ENCODE assay signal across 8 cellular contexts in genomic region chr3:4977889-4978258, GRCh38. TPM values are rescaled to one million over a fixed set of nuclear protein-coding genes. Genes with fewer than 3 reads are reported as not detected.
DNase-seq lines count a peak whose midpoint lies in the region; ATAC-seq and TF ChIP-seq lines count a peak whose summit lies in the region.

No MANE protein-coding gene starts in this region.

- CTCF ChIA-PET in BJ (lab: Yijun Ruan, JAX): interaction anchor here (1.2 to 13.6 kb wide), 5 partner anchors 49 to 266 kb away, joined by 6 to 121 read pairs (median 26); no protein-coding TSS in a partner anchor
- CTCF ChIA-PET in GM10248 (lab: Yijun Ruan, JAX): interaction anchor here (0.6 to 7.2 kb wide), 13 partner anchors 9 to 266 kb away, joined by 3 to 52 read pairs (median 7); no protein-coding TSS in a partner anchor

- intact Hi-C loops in spleen (cut with DNase I; ENCODE audit: low total_unique reads): no loop called here

- H3K4me3 Mint-ChIP-seq in activated T-cell treated with anti-CD3 and anti-CD28 coated beads, Interleukin-2, amount 50 U/mL, for 4 hours: peak overlapping the region; percentile 94

- no peaks in the 10 kb centered on the region for H3K27me3 ChIP-seq in BJ (ENCODE audit: control insufficient read depth, insufficient read depth, low read length)
- no peaks in the 10 kb centered on the region for H3K27me3 ChIP-seq in hepatocyte
- no peaks in the 10 kb centered on the region for H3K27me3 ChIP-seq in spleen (replicated peaks in 1 of 7)

- no peaks in the 10 kb centered on the region for H3K9me2 ChIP-seq in hepatocyte (replicated peaks; ENCODE audit: insufficient read depth)

- no peak for TF ChIP-seq POLR2A in spleen (IDR thresholded peaks at IDR 0.05)

- under 1% methylated on average over 17 of the region's 17 CpGs for WGBS in hepatocyte (ENCODE audit: low lambda C conversion rate, missing lambda C conversion rate)
- WGBS in spleen, 5 donors: 0 to 1% (median 0%) methylated on average over 14 to 17 of the region's 17 CpGs

- peaks cover 54% of the 10 kb centered on the region for H3K4me1 Mint-ChIP-seq in activated T-cell treated with anti-CD3 and anti-CD28 coated beads, Interleukin-2, amount 50 U/mL, for 4 hours (ENCODE audit: low read depth)

- H3K27ac ChIP-seq in hepatocyte: peak overlapping the region; percentile 94
- H3K27ac ChIP-seq in spleen: peak overlapping the region; percentile 94 to 99 (median 98)

- peaks cover 8% of the 10 kb centered on the region for H3K4me1 ChIP-seq in hepatocyte (ENCODE audit: insufficient read depth)
- H3K4me1 ChIP-seq in spleen: peaks cover 25 to 70% (median 55%) of the 10 kb centered on the region in 6 donors

- H3K9me3 ChIP-seq in hepatocyte (ENCODE audit: low read depth) (no peaks in the 10 kb centered on the region), spleen (no peaks in the 10 kb centered on the region)

- no peak for DNase-seq in BJ (ENCODE audit: low read depth)
- peak; percentile 48 for DNase-seq in activated T-cell treated with anti-CD3 and anti-CD28 coated beads, Interleukin-2, amount 50 U/mL, for 4 hours
- no peak for DNase-seq in hepatocyte (ENCODE audit: low spot score)
- DNase-seq in spleen: no peak
- no peak for DNase-seq in UCSD-AML1 (lab: John Stamatoyannopoulos, UW; ENCODE audit: unreplicated experiment)
- no peak for DNase-seq in GM10248 (ENCODE audit: extremely low spot score)
- DNase-seq in NCI-H1694 treated with DMSO at 0.1 percent for 48 hours (lab: John Stamatoyannopoulos, UW): no peak

- H2AFZ ChIP-seq in hepatocyte: peak overlapping the region; percentile 13

- TF ChIP-seq CTCF in BJ (IDR thresholded peaks at IDR 0.05; ENCODE audit: insufficient read depth, low read depth, low read length) (no peak), hepatocyte (IDR thresholded peaks at IDR 0.05; ENCODE audit: poor library complexity) (no peak), spleen (IDR thresholded peaks at IDR 0.05 in 8 of 11, conservative IDR thresholded peaks at IDR 0.05 in 3 of 11) (no peak), GM10248 (IDR thresholded peaks at IDR 0.05; ENCODE audit: control extremely low read depth, extremely low read depth, low read depth, missing control alignments) (no peak)

- peaks cover 6% of the 10 kb centered on the region for H4K20me1 ChIP-seq in hepatocyte (ENCODE audit: insufficient read depth, poor library complexity, severe bottlenecking)

- H3K79me2 ChIP-seq in hepatocyte: peaks cover 20% of the 10 kb centered on the region

- POLR2A ChIA-PET in BJ (lab: Charles Lee) (no interaction called here), GM10248 (lab: Yijun Ruan, JAX) (interaction anchor here (0.5 to 2.8 kb wide), 9 partner anchors 29 to 267 kb away, joined by 3 to 33 read pairs (median 6); no protein-coding TSS in a partner anchor)

- no peaks in the 10 kb centered on the region for H3K9me3 Mint-ChIP-seq in activated T-cell treated with anti-CD3 and anti-CD28 coated beads, Interleukin-2, amount 50 U/mL, for 4 hours

- peak overlapping the region; percentile 77 for H3K4me2 ChIP-seq in hepatocyte

- peak overlapping the region; percentile 72 for H3K4me3 ChIP-seq in BJ (ENCODE audit: low read depth, low read length)
- peak overlapping the region; percentile 28 for H3K4me3 ChIP-seq in hepatocyte
- H3K4me3 ChIP-seq in spleen: peak overlapping the region; percentile 88 to 99 (median 96)

- H3K36me3 ChIP-seq in BJ (ENCODE audit: control insufficient read depth, insufficient read depth, low read length) (peaks cover 2% of the 10 kb centered on the region), hepatocyte (replicated peaks; ENCODE audit: insufficient read depth, low read depth) (no peaks in the 10 kb centered on the region), spleen (peaks cover 0 to 18% (median 5%) of the 10 kb centered on the region in 6 donors)

- H3K36me3 Mint-ChIP-seq in activated T-cell treated with anti-CD3 and anti-CD28 coated beads, Interleukin-2, amount 50 U/mL, for 4 hours (ENCODE audit: insufficient read depth): peaks cover 21% of the 10 kb centered on the region

- peak; percentile 0 for ATAC-seq in HG03135 (IDR thresholded peaks at IDR 0.05; ENCODE audit: unreplicated experiment)
- peak; percentile 11 to 15 for ATAC-seq in activated T-cell treated with anti-CD3 and anti-CD28 coated beads, Interleukin-2, amount 50 U/mL, for 4 hours

- H3K27me3 Mint-ChIP-seq in activated T-cell treated with anti-CD3 and anti-CD28 coated beads, Interleukin-2, amount 50 U/mL, for 4 hours (ENCODE audit: low read depth): no peaks in the 10 kb centered on the region

RNA-seq across cellular contexts. Expression of gene BHLHE40, which starts 1.4 kb away (rescaled TPM):
- polyA plus RNA-seq in BJ (2011; rRNA removed): 15.0 and 18.8 TPM in 2 replicates
- 26.1 and 27.5 TPM in 2 replicates for polyA minus RNA-seq in BJ (2011; rRNA and poly(A)+ RNA removed)
- 10 to 100 TPM; 61.9 to 90.8 (median 86.6) TPM for total RNA-seq in activated T-cell treated with anti-CD3 and anti-CD28 coated beads, Interleukin-2, amount 50 U/mL, for 4 hours
- total RNA-seq in hepatocyte: 67.1 and 71.6 TPM in 2 replicates
- polyA plus RNA-seq in hepatocyte: 116 and 140 TPM in 2 replicates
- total RNA-seq in spleen: 100 to 1,000 TPM in 1 of 7 donors, 10 to 100 TPM in 6; 22.9 to 108 (median 40.3) TPM
- polyA plus RNA-seq in spleen: 10 to 100 TPM; 11.8 to 15.6 (median 12.7) TPM

Comparison
In these comparisons a context has a peak if more than half of its experiments do, and no peak if none do; other contexts are left out.
1. H3K4me3 ChIP-seq: peak in every context shown above with its lines; median percentile 96 in spleen; 72 in BJ; 28 in hepatocyte.